In the genomic region with DNA sequence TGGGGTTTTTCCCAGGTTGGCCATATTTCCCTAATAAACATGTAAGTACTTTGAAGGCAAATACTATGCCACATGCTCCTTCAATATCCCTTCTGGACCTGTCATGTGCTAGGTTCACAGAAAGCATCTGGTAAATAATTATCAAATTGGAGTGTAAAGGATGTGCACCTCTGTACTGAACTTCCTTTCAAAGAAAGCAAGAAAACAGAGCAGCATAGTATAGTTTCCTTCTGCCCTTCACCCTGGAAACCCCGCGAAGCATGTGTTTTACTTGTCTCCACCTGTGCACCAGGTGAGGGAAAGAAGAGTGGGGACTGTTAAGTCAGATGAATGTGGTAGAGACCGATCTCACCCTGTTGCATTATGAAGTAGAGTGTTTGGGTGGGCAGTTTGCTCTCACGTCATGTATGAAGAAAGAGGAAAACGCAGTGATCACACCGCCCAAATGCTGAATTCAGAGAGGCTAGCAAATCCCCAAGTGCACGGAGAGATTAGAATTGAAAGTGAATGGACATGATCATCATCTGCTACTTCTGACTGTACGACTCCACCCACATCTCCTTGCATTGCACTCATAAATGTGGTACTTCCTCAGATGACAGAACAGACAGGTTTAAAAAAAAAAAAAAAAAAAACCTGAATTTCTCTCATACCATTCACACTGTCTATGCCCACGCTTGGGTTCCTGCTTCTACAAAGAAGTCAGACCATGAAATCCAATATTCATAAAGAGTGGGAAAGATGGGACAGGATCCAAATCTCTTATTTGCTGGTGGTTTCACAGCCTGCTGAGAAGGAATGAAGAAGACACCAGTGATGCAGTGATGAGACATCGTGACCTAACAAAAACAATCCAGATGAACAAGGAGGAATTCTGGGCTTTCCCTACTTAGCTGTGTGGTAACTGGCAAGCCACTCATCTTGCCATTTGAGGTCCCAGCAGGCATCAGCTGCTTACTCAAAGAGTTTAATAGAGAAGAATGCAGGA, we compare ENCODE assay signal across 11 cellular contexts.
DNase-seq lines count a peak whose midpoint lies in the region; ATAC-seq and TF ChIP-seq lines count a peak whose summit lies in the region.
"Had no signal": no experiment of that assay in that cellular context is flagged by ENCODE, and none has a peak within 500 bp of the region (broad histone marks: within the 10 kb centered on the region; RNA-seq: fewer than 3 reads in every experiment).

No MANE protein-coding gene starts in this region.

- BruUV-seq in Caco-2 (replicated peaks; lab: Mats Ljungman, UMichigan) = no TSS peak

- H3K4me3 ChIP-seq in Caco-2 (ENCODE audit: low read depth, low read length) = no peak overlapping the region
- H3K4me3 ChIP-seq: esophagus squamous epithelium, K562 had no signal

- H3K4me1 Mint-ChIP-seq in IgD-negative memory B cell (peaks cover 10 to 14% (median 13%) of the 10 kb centered on the region in 3 donors), Caco-2 (ENCODE audit: low read depth, unreplicated experiment) (peaks cover 16% of the 10 kb centered on the region)
- peaks cover 11% of the 10 kb centered on the region for H3K4me1 Mint-ChIP-seq in activated naive CD8-positive, alpha-beta T cell treated with anti-CD3 and anti-CD28 coated beads, Interleukin-2, amount 50 U/mL, for 24 hours

- H3K4me3 Mint-ChIP-seq in IgD-negative memory B cell (peak overlapping the region; percentile 19 to 95 (median 88)), Caco-2 (ENCODE audit: unreplicated experiment) (no peak overlapping the region)
- H3K4me3 Mint-ChIP-seq in activated naive CD8-positive, alpha-beta T cell treated with anti-CD3 and anti-CD28 coated beads, Interleukin-2, amount 50 U/mL, for 24 hours = peak overlapping the region; percentile 55

- H3K27ac Mint-ChIP-seq in IgD-negative memory B cell (peak overlapping the region in 2 of 3 donors; percentile 6 to 78), Caco-2 (ENCODE audit: unreplicated experiment) (no peak overlapping the region)
- H3K27ac Mint-ChIP-seq in activated naive CD8-positive, alpha-beta T cell treated with anti-CD3 and anti-CD28 coated beads, Interleukin-2, amount 50 U/mL, for 24 hours = no peak overlapping the region

- no peaks in the 10 kb centered on the region for H3K36me3 ChIP-seq in Caco-2 (ENCODE audit: control insufficient read depth, insufficient read depth, low read length)
- H3K36me3 ChIP-seq: esophagus squamous epithelium had no signal

- intact Hi-C loops in Caco-2 (cut with micrococcal nuclease; ENCODE audit: unreplicated experiment) = no loop called here

- H3K9me3 Mint-ChIP-seq in IgD-negative memory B cell (peaks cover 0 to 2% (median 0%) of the 10 kb centered on the region in 3 donors), Caco-2 (ENCODE audit: unreplicated experiment) (peaks cover 42% of the 10 kb centered on the region)
- no peaks in the 10 kb centered on the region for H3K9me3 Mint-ChIP-seq in activated naive CD8-positive, alpha-beta T cell treated with anti-CD3 and anti-CD28 coated beads, Interleukin-2, amount 50 U/mL, for 24 hours

- CTCF ChIA-PET in Caco-2 (lab: Charles Lee) = no interaction called here

- peak; percentile 79 for ATAC-seq in GM19395 (IDR thresholded peaks at IDR 0.05; ENCODE audit: unreplicated experiment)
- peak; percentile 69 for ATAC-seq in activated naive CD8-positive, alpha-beta T cell treated with anti-CD3 and anti-CD28 coated beads, Interleukin-2, amount 50 U/mL, for 24 hours
- ATAC-seq: K562 had no signal

- peaks cover 9% of the 10 kb centered on the region; the same call in 1 of the 2 replicates for H3K4me1 ChIP-seq in Caco-2
- H3K4me1 ChIP-seq: esophagus squamous epithelium had no signal

- no peak for TF ChIP-seq CTCF in Caco-2 (IDR thresholded peaks at IDR 0.05; ENCODE audit: insufficient read depth in 1 of 2, low read depth in 1 of 2, low read length in 1 of 2, severe bottlenecking in 1 of 2, unreplicated experiment in 1 of 2)

- 0 out of 2 replicates have a peak, but pooled peaks cover 4% of the 10 kb centered on the region for H3K9me3 ChIP-seq in Caco-2
- H3K9me3 ChIP-seq: esophagus squamous epithelium had no signal

- no peaks in the 10 kb centered on the region for H3K27me3 ChIP-seq in Caco-2 (replicated peaks; ENCODE audit: control insufficient read depth, insufficient read depth, low read length)
- H3K27me3 ChIP-seq: esophagus squamous epithelium had no signal

- POLR2A ChIA-PET in Caco-2 (lab: Charles Lee) = no interaction called here

- DNase-seq in AG20443 (ENCODE audit: low spot score) (peak; percentile 11), NCI-H1048 (lab: John Stamatoyannopoulos, UW) (no peak), hepatic stellate cell (ENCODE audit: low spot score) (no peak), Caco-2 (no peak)
- DNase-seq in activated naive CD8-positive, alpha-beta T cell treated with anti-CD3 and anti-CD28 coated beads, Interleukin-2, amount 50 U/mL, for 24 hours = no peak
- DNase-seq in activated effector memory CD4-positive, alpha-beta T cell treated with anti-CD3 and anti-CD28 coated beads, Interleukin-2, amount 50 U/mL, for 16 hours = no peak
- DNase-seq: CD4-positive, CD25-positive, alpha-beta regulatory T cell; esophagus squamous epithelium had no signal

- H3K36me3 Mint-ChIP-seq in IgD-negative memory B cell (no peaks in the 10 kb centered on the region), Caco-2 (ENCODE audit: insufficient read depth, unreplicated experiment) (no peaks in the 10 kb centered on the region)
- no peaks in the 10 kb centered on the region for H3K36me3 Mint-ChIP-seq in activated naive CD8-positive, alpha-beta T cell treated with anti-CD3 and anti-CD28 coated beads, Interleukin-2, amount 50 U/mL, for 24 hours (ENCODE audit: low read depth)
- H3K36me3 Mint-ChIP-seq: CD4-positive, CD25-positive, alpha-beta regulatory T cell had no signal

- H3K27me3 Mint-ChIP-seq in IgD-negative memory B cell = no peaks in the 10 kb centered on the region
- no peaks in the 10 kb centered on the region for H3K27me3 Mint-ChIP-seq in activated naive CD8-positive, alpha-beta T cell treated with anti-CD3 and anti-CD28 coated beads, Interleukin-2, amount 50 U/mL, for 24 hours
- H3K27me3 Mint-ChIP-seq in Caco-2 (ENCODE audit: insufficient read depth, unreplicated experiment) = no peaks in the 10 kb centered on the region
- H3K27me3 Mint-ChIP-seq: CD4-positive, CD25-positive, alpha-beta regulatory T cell had no signal

Comparison
In these comparisons a context has a peak if more than half of its experiments do, and no peak if none do; other contexts are left out.
1. H3K27ac Mint-ChIP-seq: peak in IgD-negative memory B cell (2 of 3); none in activated naive CD8-positive, alpha-beta T cell treated with anti-CD3 and anti-CD28 coated beads, Interleukin-2, amount 50 U/mL, for 24 hours (single experiment) and Caco-2 (single experiment).